8 cellular contexts compared by ENCODE assay signal in the genomic region with DNA sequence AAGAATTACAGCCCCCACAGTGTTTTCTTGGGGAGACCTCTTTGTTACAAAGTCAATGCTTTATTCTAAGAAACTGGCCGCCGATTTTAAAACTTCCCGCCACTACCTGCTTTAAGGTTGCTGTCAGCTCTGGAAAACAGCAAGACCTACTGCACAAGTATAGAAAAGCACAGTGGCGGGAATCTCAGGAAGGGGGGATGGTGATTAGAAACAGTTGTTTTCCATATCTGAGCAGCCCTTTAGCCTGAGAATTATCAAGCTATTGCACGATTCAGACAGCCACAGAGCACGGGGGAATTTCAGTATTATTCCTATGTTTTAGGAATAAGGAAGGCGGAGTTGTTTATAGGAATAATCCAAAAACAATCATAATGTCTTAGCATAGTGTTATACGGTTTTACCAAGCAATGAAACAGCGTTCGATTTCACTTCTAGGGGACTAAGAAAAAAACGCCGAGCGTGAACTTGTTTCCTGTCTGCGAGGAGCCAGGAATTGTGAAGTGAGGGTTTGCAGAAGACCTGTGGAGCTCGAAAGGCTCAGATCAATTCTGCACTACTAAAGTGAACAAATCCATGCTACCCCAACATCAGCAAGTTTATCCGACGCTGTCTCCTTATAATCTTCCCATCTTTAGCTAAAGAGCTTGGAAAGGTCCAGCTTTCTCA.
A peak's percentile ranks its signal among the peaks of the same experiment; 100 is the strongest.
DNase-seq lines count a peak whose midpoint lies in the region; ATAC-seq and TF ChIP-seq lines count a peak whose summit lies in the region.

No MANE protein-coding gene starts in this region.

- 1 to 2% methylated on average over 17 of the region's 17 CpGs for WGBS in thyroid gland, 2 donors

- intact Hi-C loops in ascending aorta (cut with DNase I) = loop anchor here (2.0 kb wide), 1 partner anchor 82 kb away; a partner anchor contains a TSS
- intact Hi-C loops in thyroid gland (cut with DNase I) = no loop called here

- H3K36me3 ChIP-seq in ascending aorta (no peaks in the 10 kb centered on the region), thyroid gland (no peaks in the 10 kb centered on the region)

- H3K4me1 ChIP-seq in ascending aorta = no peaks in the 10 kb centered on the region
- no peaks in the 10 kb centered on the region for H3K4me1 ChIP-seq in thyroid gland

- DNase-seq in G401 (ENCODE audit: low spot score) (peak; percentile 0), ascending aorta (ENCODE audit: low spot score in 2 of 2) (no peak), left kidney (ENCODE audit: low read depth, low spot score) (peak; percentile 47), thyroid gland (peak; percentile 2 to 3), NCI-H2227 treated with DMSO at 0.1 percent for 48 hours (lab: John Stamatoyannopoulos, UW) (no peak), T-helper 9 cell (no peak)

- H3K27me3 ChIP-seq in ascending aorta (no peaks in the 10 kb centered on the region), thyroid gland (no peaks in the 10 kb centered on the region)

- TF ChIP-seq CTCF in ascending aorta (IDR thresholded peaks at IDR 0.05) (no peak), thyroid gland (IDR thresholded peaks at IDR 0.05) (no peak)

- peak overlapping the region; percentile 6 to 29 for H3K27ac ChIP-seq in ascending aorta
- H3K27ac ChIP-seq in thyroid gland = peak overlapping the region in 1 of 3 donors; percentile 32

- H3K9me3 ChIP-seq in ascending aorta (no peaks in the 10 kb centered on the region), thyroid gland (no peaks in the 10 kb centered on the region)

- H3K4me3 ChIP-seq in ascending aorta (peak overlapping the region; percentile 42 to 57), thyroid gland (replicated peaks in 1 of 3) (peak overlapping the region in 2 of 3 donors; percentile 25 to 27)

- ATAC-seq in GM21447 (IDR thresholded peaks at IDR 0.05; ENCODE audit: unreplicated experiment) = peak; percentile 23
- ATAC-seq in HG03575 (IDR thresholded peaks at IDR 0.05; ENCODE audit: extremely low read depth, insufficient number of reproducible peaks, low FRiP score, unreplicated experiment) = peak; percentile 4

- TF ChIP-seq POLR2A in thyroid gland (IDR thresholded peaks at IDR 0.05) = no peak

- in situ Hi-C loops in G401 (cut with HindIII; ENCODE audit: low sequenced_read_pairs) = no loop called here

Comparison
In these comparisons a context has a peak if more than half of its experiments do, and no peak if none do; other contexts are left out.
1. DNase-seq: peak in G401 (single experiment), left kidney (single experiment) and thyroid gland (2 of 2); none in ascending aorta (0 of 2), NCI-H2227 treated with DMSO at 0.1 percent for 48 hours (single experiment) and T-helper 9 cell (single experiment).